ENCODE assay signal across 8 cellular contexts in genomic region chr14:97532052-97532451, GRCh38.
"Had no signal": no experiment of that assay in that cellular context is flagged by ENCODE, and none has a peak within 500 bp of the region (broad histone marks: within the 10 kb centered on the region; RNA-seq: fewer than 3 reads in every experiment).

No MANE protein-coding gene starts in this region.

- DNase-seq: GDM1, GF-D8 had no signal

- H3K4me3 ChIP-seq: GM12878 had no signal

- FAIRE-seq: G401.6, GM12878, GM12891, GM12892, GM18507, GM19239 had no signal

- ATAC-seq: GM12878 had no signal
